8 cellular contexts compared by ENCODE assay signal in genomic region chr7:102272917-102273748, GRCh38.
"Had no signal": no experiment of that assay in that cellular context is flagged by ENCODE, and none has a peak within 500 bp of the region (broad histone marks: within the 10 kb centered on the region; RNA-seq: fewer than 3 reads in every experiment).

No MANE protein-coding gene starts in this region.

- H3K9me3 ChIP-seq: lower lobe of right lung, tibial artery had no signal

- H3K4me3 ChIP-seq: lower lobe of right lung, tibial artery had no signal

- H3K4me1 ChIP-seq: lower lobe of right lung had no signal

- H3K36me3 ChIP-seq: lower lobe of right lung, tibial artery had no signal

- H3K27ac ChIP-seq: lower lobe of right lung, tibial artery had no signal

- H3K36me3 Mint-ChIP-seq: activated CD4-positive, alpha-beta memory T cell treated with anti-CD3 and anti-CD28 coated beads for 36 hours; activated naive CD8-positive, alpha-beta T cell treated with anti-CD3 and anti-CD28 coated beads for 36 hours; natural killer cell had no signal

- H3K27ac Mint-ChIP-seq: activated B cell treated with CpG ODN at 0.5 μM for 24 hours; activated CD4-positive, alpha-beta memory T cell treated with anti-CD3 and anti-CD28 coated beads for 36 hours; activated naive CD8-positive, alpha-beta T cell treated with anti-CD3 and anti-CD28 coated beads for 36 hours; natural killer cell; T-helper 2 cell treated with Interferon-gamma antibody and Interleukin-4, amounts not matched to agents 5 μg/mL and 100 μg/mL, for 36 hours had no signal

- H3K9me3 Mint-ChIP-seq: activated B cell treated with CpG ODN at 0.5 μM for 24 hours; activated CD4-positive, alpha-beta memory T cell treated with anti-CD3 and anti-CD28 coated beads for 36 hours; activated naive CD8-positive, alpha-beta T cell treated with anti-CD3 and anti-CD28 coated beads for 36 hours; activated T-helper 17 cell treated with anti-CD3 and anti-CD28 coated beads, Interleukin-2, amount 50 U/mL, for 72 hours; natural killer cell; T-helper 2 cell treated with Interferon-gamma antibody and Interleukin-4, amounts not matched to agents 5 μg/mL and 100 μg/mL, for 36 hours had no signal

- H3K27me3 Mint-ChIP-seq: activated B cell treated with CpG ODN at 0.5 μM for 24 hours; activated CD4-positive, alpha-beta memory T cell treated with anti-CD3 and anti-CD28 coated beads for 36 hours; activated naive CD8-positive, alpha-beta T cell treated with anti-CD3 and anti-CD28 coated beads for 36 hours; activated T-helper 17 cell treated with anti-CD3 and anti-CD28 coated beads, Interleukin-2, amount 50 U/mL, for 72 hours had no signal

- H3K4me3 Mint-ChIP-seq: activated B cell treated with CpG ODN at 0.5 μM for 24 hours; activated CD4-positive, alpha-beta memory T cell treated with anti-CD3 and anti-CD28 coated beads for 36 hours; activated naive CD8-positive, alpha-beta T cell treated with anti-CD3 and anti-CD28 coated beads for 36 hours; activated T-helper 17 cell treated with anti-CD3 and anti-CD28 coated beads, Interleukin-2, amount 50 U/mL, for 72 hours; natural killer cell; T-helper 2 cell treated with Interferon-gamma antibody and Interleukin-4, amounts not matched to agents 5 μg/mL and 100 μg/mL, for 36 hours had no signal

- H3K27me3 ChIP-seq: tibial artery had no signal
